Comparison of ENCODE assay signal across 10 cellular contexts in the genomic region with DNA sequence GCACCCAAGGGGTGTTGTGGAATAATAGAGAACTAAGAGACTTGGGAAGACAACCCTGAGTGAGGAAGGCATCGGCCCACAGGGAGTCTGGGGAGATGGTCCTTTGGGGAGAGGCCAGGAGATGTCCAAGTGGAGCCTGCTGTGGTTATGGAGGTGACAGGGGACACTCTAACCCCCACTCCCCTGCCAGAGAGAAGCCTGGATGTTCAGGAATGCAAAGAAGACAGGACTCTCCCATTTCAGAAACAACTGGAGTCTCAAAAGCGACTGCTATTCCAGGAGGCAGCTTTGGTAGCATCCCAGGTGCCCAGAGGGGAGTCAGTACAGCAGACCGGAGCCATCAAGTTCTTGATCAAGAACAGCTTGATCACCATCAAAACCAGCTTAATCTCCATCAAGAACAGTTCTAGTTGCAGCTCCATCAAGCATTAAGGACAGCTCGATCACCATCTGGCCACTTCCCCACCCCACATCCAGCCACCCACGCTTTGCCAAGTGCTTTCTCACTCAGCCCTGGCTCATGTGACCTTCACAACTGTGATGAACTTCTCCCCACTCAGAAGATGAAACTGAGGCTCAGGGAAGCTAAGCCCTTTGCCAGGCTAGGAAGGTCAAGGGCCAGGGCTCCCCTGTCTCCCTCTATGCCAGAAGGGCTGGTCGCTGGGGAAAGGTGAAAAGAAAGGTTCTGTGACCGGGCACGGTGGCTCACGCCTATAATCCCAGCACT. TPM values are rescaled to one million over a fixed set of nuclear protein-coding genes. Genes with fewer than 3 reads are reported as not detected.
DNase-seq lines count a peak whose midpoint lies in the region; ATAC-seq and TF ChIP-seq lines count a peak whose summit lies in the region.
"Had no signal": no experiment of that assay in that cellular context is flagged by ENCODE, and none has a peak within 500 bp of the region (broad histone marks: within the 10 kb centered on the region; RNA-seq: fewer than 3 reads in every experiment).

No MANE protein-coding gene starts in this region.

- no peak overlapping the region for H2AFZ ChIP-seq in SU-DHL-6 (ENCODE audit: low read depth, low read length, severe bottlenecking)

- H3K4me1 ChIP-seq in esophagus squamous epithelium: peaks cover 0 to 43% (median 10%) of the 10 kb centered on the region in 3 donors

- H3K9me3 ChIP-seq in SU-DHL-6 (ENCODE audit: insufficient read depth, low read length) (no peaks in the 10 kb centered on the region), esophagus squamous epithelium (no peaks in the 10 kb centered on the region)

- H3K9ac ChIP-seq in SU-DHL-6 (ENCODE audit: low read length): peak overlapping the region; percentile 89

- H3K27me3 ChIP-seq in SU-DHL-6 (ENCODE audit: low read length): no peaks in the 10 kb centered on the region
- no peaks in the 10 kb centered on the region for H3K27me3 ChIP-seq in esophagus squamous epithelium

- peaks cover 50% of the 10 kb centered on the region for H3F3A ChIP-seq in SU-DHL-6 (ENCODE audit: insufficient read depth)

- peak overlapping the region; percentile 84 for H3K4me2 ChIP-seq in SU-DHL-6 (ENCODE audit: low read depth, low read length, poor library complexity, severe bottlenecking)

- H3K36me3 ChIP-seq in SU-DHL-6 (ENCODE audit: low read length) (peaks cover 4% of the 10 kb centered on the region; the same call in 1 of the 2 replicates), esophagus squamous epithelium (peaks cover 0 to 42% (median 8%) of the 10 kb centered on the region in 3 donors)

- peaks cover 20% of the 10 kb centered on the region for H3K79me2 ChIP-seq in SU-DHL-6 (ENCODE audit: insufficient read depth, low read length)

- no peaks in the 10 kb centered on the region for H4K20me1 ChIP-seq in SU-DHL-6 (ENCODE audit: low read depth, low read length)

- DNase-seq in esophagus squamous epithelium (lab: John Stamatoyannopoulos, UW) (no peak), RPMI8226 (no peak), GM19240 (ENCODE audit: insufficient read length, low spot score) (no peak), HEK293T (ENCODE audit: extremely low spot score) (no peak)
- peak; percentile 46 for DNase-seq in stimulated activated CD4-positive, alpha-beta T cell treated with anti-CD3 and anti-CD28 coated beads, Interleukin-2, amount 100 ng/mL, for 48 hours
- DNase-seq: mesenchymal stem cell had no signal

- H3K4me3 ChIP-seq in SU-DHL-6 (ENCODE audit: insufficient read depth, low read length, poor library complexity, severe bottlenecking) (peak overlapping the region; percentile 73), esophagus squamous epithelium (peak overlapping the region; percentile 4 to 50 (median 22))

- 56 to 85% methylated on average over 4 to 8 of the region's 9 CpGs for WGBS in esophagus squamous epithelium, 2 donors

- H3K27ac ChIP-seq in SU-DHL-6 (ENCODE audit: low read depth, low read length): peak overlapping the region; percentile 93
- peak overlapping the region; percentile 33 to 58 (median 36) for H3K27ac ChIP-seq in esophagus squamous epithelium

- CTCF ChIA-PET in HEK293T (lab: Yijun Ruan, JAX): interaction anchor here (1.0 to 5.2 kb wide), 5 partner anchors 11 to 98 kb away, joined by 3 to 55 read pairs (median 4); a partner anchor contains a TSS

- no peak for ATAC-seq in HG02588 (IDR thresholded peaks at IDR 0.05; ENCODE audit: unreplicated experiment)

- intact Hi-C loops in esophagus squamous epithelium (cut with DNase I): loop anchor here (10.0 kb wide), 1 partner anchor 154 kb away; a partner anchor contains a TSS

- H3K9me2 ChIP-seq in SU-DHL-6 (replicated peaks; ENCODE audit: insufficient read depth, low read length): no peaks in the 10 kb centered on the region

- TF ChIP-seq POLR2A in GM15510 (IDR thresholded peaks at IDR 0.05; ENCODE audit: borderline replicate concordance, extremely low read depth, insufficient read length): peak; percentile 50
- peak in 1 of 4 donors; percentile 26 for TF ChIP-seq POLR2A in esophagus squamous epithelium (IDR thresholded peaks at IDR 0.05)

- no peak for TF ChIP-seq CTCF in SU-DHL-6 (IDR thresholded peaks at IDR 0.05; ENCODE audit: insufficient read depth, low read length, poor library complexity, severe bottlenecking)
- no peak for TF ChIP-seq CTCF in esophagus squamous epithelium (IDR thresholded peaks at IDR 0.05)

- POLR2A ChIA-PET in HEK293T (lab: Yijun Ruan, JAX): interaction anchor here (2.6 kb wide), 1 partner anchor 11 kb away, joined by 12 read pairs; no protein-coding TSS in a partner anchor

TF ChIP-seq in HEK293T, 16 proteins besides CTCF, POLR2A, EP300 and RAD21:
- TF ChIP-seq LEF1 (IDR thresholded peaks at IDR 0.05; ENCODE audit: borderline replicate concordance): no peak
- no peak for TF ChIP-seq FOXK2 (IDR thresholded peaks at IDR 0.05)
- no peak for TF ChIP-seq BHLHE40 (IDR thresholded peaks at IDR 0.05; ENCODE audit: borderline replicate concordance)
- no peak for TF ChIP-seq ELF4 (IDR thresholded peaks at IDR 0.05)
- TF ChIP-seq, protein P1, sequence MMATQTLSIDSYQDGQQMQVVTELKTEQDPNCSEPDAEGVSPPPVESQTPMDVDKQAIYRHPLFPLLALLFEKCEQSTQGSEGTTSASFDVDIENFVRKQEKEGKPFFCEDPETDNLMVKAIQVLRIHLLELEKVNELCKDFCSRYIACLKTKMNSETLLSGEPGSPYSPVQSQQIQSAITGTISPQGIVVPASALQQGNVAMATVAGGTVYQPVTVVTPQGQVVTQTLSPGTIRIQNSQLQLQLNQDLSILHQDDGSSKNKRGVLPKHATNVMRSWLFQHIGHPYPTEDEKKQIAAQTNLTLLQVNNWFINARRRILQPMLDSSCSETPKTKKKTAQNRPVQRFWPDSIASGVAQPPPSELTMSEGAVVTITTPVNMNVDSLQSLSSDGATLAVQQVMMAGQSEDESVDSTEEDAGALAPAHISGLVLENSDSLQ (IDR thresholded peaks at IDR 0.05): no peak
- no peak for TF ChIP-seq FOXA1 (IDR thresholded peaks at IDR 0.05)
- TF ChIP-seq NFRKB (IDR thresholded peaks at IDR 0.05): no peak

RNA-seq across cellular contexts. Expression of a gene that starts 0.7 kb away (rescaled TPM):
- 10 to 100 TPM in 2 of 4 donors, 1 to 10 TPM in 2; 1.9 to 22.1 (median 9.4) TPM for total RNA-seq in esophagus squamous epithelium

RNA-seq across cellular contexts. Expression of a gene that starts 12.1 kb away (rescaled TPM):
- total RNA-seq in esophagus squamous epithelium: 1 to 10 TPM; 3.2 to 9.2 (median 3.7) TPM

RNA-seq across cellular contexts. Expression of a gene that starts 35.4 kb away (rescaled TPM):
- total RNA-seq in esophagus squamous epithelium: 100 to 1,000 TPM in 3 of 4 donors, 10 to 100 TPM in 1; 35.8 to 305 (median 122) TPM
- total RNA-seq: subcutaneous adipose tissue had no signal

RNA-seq across cellular contexts. Expression of a gene that starts 38.6 kb away (rescaled TPM):
- 100 to 1,000 TPM in 2 of 4 donors, 10 to 100 TPM in 2; 76.9 to 163 (median 106) TPM for total RNA-seq in esophagus squamous epithelium

RNA-seq across cellular contexts. Expression of a gene that starts 54.0 kb away (rescaled TPM):
- total RNA-seq in esophagus squamous epithelium: under 1 TPM in 2 of 4 donors, not detected in 2; 0.26 to 0.95 TPM
- total RNA-seq: subcutaneous adipose tissue had no signal

Comparison
In these comparisons a context has a peak if more than half of its experiments do, and no peak if none do; other contexts are left out.
1. DNase-seq: peak in stimulated activated CD4-positive, alpha-beta T cell treated with anti-CD3 and anti-CD28 coated beads, Interleukin-2, amount 100 ng/mL, for 48 hours (2 of 2); none in esophagus squamous epithelium (single experiment), RPMI8226 (single experiment), GM19240 (single experiment) and HEK293T (single experiment).